10 cellular contexts compared by ENCODE assay signal in genomic region chr6:153312633-153313032, GRCh38.
DNase-seq lines count a peak whose midpoint lies in the region; ATAC-seq and TF ChIP-seq lines count a peak whose summit lies in the region.
"Had no signal": no experiment of that assay in that cellular context is flagged by ENCODE, and none has a peak within 500 bp of the region (broad histone marks: within the 10 kb centered on the region; RNA-seq: fewer than 3 reads in every experiment).

No MANE protein-coding gene starts in this region.

- H3K27ac Mint-ChIP-seq in activated CD8-positive, alpha-beta T cell treated with anti-CD3 and anti-CD28 coated beads, Interleukin-2, amount 10 ng/mL, durations not matched to agents 7 days and 5 days, result no peak overlapping the region

- H3K27me3 ChIP-seq in AG04450 (ENCODE audit: control insufficient read depth, insufficient read depth, low read length) (no peaks in the 10 kb centered on the region), stomach (no peaks in the 10 kb centered on the region)
- H3K27me3 ChIP-seq: heart left ventricle had no signal

- no peaks in the 10 kb centered on the region for H3K27me3 Mint-ChIP-seq in activated CD8-positive, alpha-beta T cell treated with anti-CD3 and anti-CD28 coated beads, Interleukin-2, amount 10 ng/mL, durations not matched to agents 7 days and 5 days (ENCODE audit: low read depth)

- TF ChIP-seq CTCF in AG04450 (IDR thresholded peaks at IDR 0.05; ENCODE audit: low read depth, low read length) (peak; percentile 36), GM12874 (IDR thresholded peaks at IDR 0.05; ENCODE audit: insufficient read depth, low read depth, low read length) (peak; percentile 71), stomach (IDR thresholded peaks at IDR 0.05) (peak in 1 of 7 experiments; percentile 14)

- H3K9me3 Mint-ChIP-seq in activated CD8-positive, alpha-beta T cell treated with anti-CD3 and anti-CD28 coated beads, Interleukin-2, amount 10 ng/mL, durations not matched to agents 7 days and 5 days (ENCODE audit: insufficient read depth), result no peaks in the 10 kb centered on the region

- WGBS in stomach, 5 donors, result 3 to 20% (median 12%) methylated on average over 3 of the region's 3 CpGs

- no peaks in the 10 kb centered on the region for H3K9me3 ChIP-seq in AG04450 (ENCODE audit: control insufficient read depth, insufficient read depth, low read length)
- H3K9me3 ChIP-seq in stomach, result no peaks in the 10 kb centered on the region
- H3K9me3 ChIP-seq: HAP-1, heart left ventricle had no signal

- CTCF ChIA-PET in AG04450 (lab: Charles Lee), result interaction anchor here (0.6 to 1.8 kb wide), 7 partner anchors 9 to 306 kb away, joined by 3 to 18 read pairs (median 3); no protein-coding TSS in a partner anchor
- CTCF ChIA-PET in activated CD8-positive, alpha-beta T cell treated with anti-CD3 and anti-CD28 coated beads, Interleukin-2, amount 10 ng/mL, durations not matched to agents 7 days and 5 days (lab: Charles Lee), result interaction anchor here (0.6 to 1.0 kb wide), 4 partner anchors 11 to 280 kb away, joined by 3 to 4 read pairs (median 3); no protein-coding TSS in a partner anchor

- H3K36me3 ChIP-seq in stomach, result no peaks in the 10 kb centered on the region
- H3K36me3 ChIP-seq: HAP-1, heart left ventricle had no signal

- H3K4me1 Mint-ChIP-seq in activated CD8-positive, alpha-beta T cell treated with anti-CD3 and anti-CD28 coated beads, Interleukin-2, amount 10 ng/mL, durations not matched to agents 7 days and 5 days (ENCODE audit: low read depth), result peaks cover 2% of the 10 kb centered on the region

- DNase-seq in AG04450 (ENCODE audit: low read depth, low spot score) (no peak), NCI-H2196 treated with DMSO at 0.1 percent for 48 hours (lab: John Stamatoyannopoulos, UW; ENCODE audit: unreplicated experiment) (peak; percentile 76), hepatic stellate cell (ENCODE audit: low spot score) (peak; percentile 10), stomach (peak; percentile 67), AG08395 (ENCODE audit: low spot score) (no peak)
- DNase-seq in activated CD8-positive, alpha-beta T cell treated with anti-CD3 and anti-CD28 coated beads, Interleukin-2, amount 10 ng/mL, durations not matched to agents 7 days and 5 days, result peak; percentile 29

- H3K4me3 ChIP-seq in AG04450 (ENCODE audit: low read depth, low read length) (no peak overlapping the region), stomach (no peak overlapping the region)
- H3K4me3 ChIP-seq: HAP-1, heart left ventricle had no signal

- POLR2A ChIA-PET in AG04450 (lab: Yijun Ruan, JAX), result no interaction called here
- POLR2A ChIA-PET in activated CD8-positive, alpha-beta T cell treated with anti-CD3 and anti-CD28 coated beads, Interleukin-2, amount 10 ng/mL, durations not matched to agents 7 days and 5 days (lab: Charles Lee), result no interaction called here

- intact Hi-C loops in stomach (cut with DNase I; ENCODE audit: low total_unique reads), result no loop called here

- no peak for TF ChIP-seq POLR2A in stomach (IDR thresholded peaks at IDR 0.05)

- H3K27ac ChIP-seq in AG04450 (ENCODE audit: low read depth, low read length) (no peak overlapping the region), stomach (no peak overlapping the region)
- H3K27ac ChIP-seq: heart left ventricle had no signal

- no peak for TF ChIP-seq EP300 in stomach (IDR thresholded peaks at IDR 0.05)

- ATAC-seq in HG03135 (IDR thresholded peaks at IDR 0.05; ENCODE audit: unreplicated experiment), result peak; percentile 74
- ATAC-seq in activated CD8-positive, alpha-beta T cell treated with anti-CD3 and anti-CD28 coated beads, Interleukin-2, amount 10 ng/mL, durations not matched to agents 7 days and 5 days, result no peak

- H3K4me1 ChIP-seq in stomach, result no peaks in the 10 kb centered on the region
- H3K4me1 ChIP-seq: HAP-1, heart left ventricle had no signal

- H3K4me3 Mint-ChIP-seq in activated CD8-positive, alpha-beta T cell treated with anti-CD3 and anti-CD28 coated beads, Interleukin-2, amount 10 ng/mL, durations not matched to agents 7 days and 5 days, result no peak overlapping the region

- H3K36me3 Mint-ChIP-seq in activated CD8-positive, alpha-beta T cell treated with anti-CD3 and anti-CD28 coated beads, Interleukin-2, amount 10 ng/mL, durations not matched to agents 7 days and 5 days (ENCODE audit: low read depth), result no peaks in the 10 kb centered on the region

Comparison
In these comparisons a context has a peak if more than half of its experiments do, and no peak if none do; other contexts are left out.
1. DNase-seq: peak in NCI-H2196 treated with DMSO at 0.1 percent for 48 hours (single experiment), activated CD8-positive, alpha-beta T cell treated with anti-CD3 and anti-CD28 coated beads, Interleukin-2, amount 10 ng/mL, durations not matched to agents 7 days and 5 days (single experiment), hepatic stellate cell (single experiment) and stomach (single experiment); none in AG04450 (single experiment) and AG08395 (single experiment).